ENCODE assay signal across 14 cellular contexts in the genomic region with DNA sequence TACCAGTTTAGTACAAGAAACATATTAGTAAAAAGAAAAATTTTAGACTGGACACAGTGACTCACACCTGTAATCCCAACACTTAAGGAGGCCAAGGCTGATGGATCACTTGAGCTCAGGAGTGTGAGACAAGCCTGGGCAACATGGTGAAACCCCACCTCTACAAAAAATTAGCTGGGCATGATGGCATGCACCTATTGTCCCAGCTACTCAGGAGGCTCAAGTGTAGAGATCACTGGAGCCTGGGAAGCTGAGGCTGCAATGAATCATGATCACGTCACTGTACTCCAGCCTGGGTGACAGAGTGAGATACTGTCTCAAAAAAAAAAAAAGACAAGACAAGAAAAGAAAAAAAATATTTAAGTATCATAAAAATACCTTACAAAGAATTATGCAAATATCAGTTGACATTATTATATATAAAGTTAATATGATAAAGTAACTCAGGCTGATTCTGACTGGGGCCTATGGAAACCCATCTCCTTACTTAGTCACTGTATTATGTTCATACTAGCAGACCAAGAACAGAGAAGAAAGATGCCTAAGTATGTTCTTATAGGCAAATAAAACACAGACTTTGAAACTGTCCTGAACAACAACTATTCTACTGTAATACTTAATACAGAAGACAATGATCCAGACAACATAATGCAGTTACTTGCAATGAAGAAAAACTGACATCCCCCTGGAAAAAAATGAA. TPM values are rescaled to one million over a fixed set of nuclear protein-coding genes. Genes with fewer than 3 reads are reported as not detected.
DNase-seq lines count a peak whose midpoint lies in the region; ATAC-seq and FAIRE-seq lines count a peak whose summit lies in the region.
"Had no signal": no experiment of that assay in that cellular context is flagged by ENCODE, and none has a peak within 500 bp of the region (broad histone marks: within the 10 kb centered on the region; RNA-seq: fewer than 3 reads in every experiment).

No MANE protein-coding gene starts in this region.

- no peak for FAIRE-seq in frontal cortex (lab: Jason Lieb, UNC)
- FAIRE-seq: A204.1 had no signal

- DNase-seq in NCI-H1417 (lab: John Stamatoyannopoulos, UW): peak in 2 of 3 experiments; percentile 26 to 72
- DNase-seq in NCI-H1417 treated with DMSO at 0.1 percent for 48 hours (lab: John Stamatoyannopoulos, UW): no peak
- peak; percentile 43 for DNase-seq in RPMI7951 (ENCODE audit: low read depth)
- DNase-seq in stromal cell of bone marrow (ENCODE audit: low read depth): peak; percentile 21
- DNase-seq in NK-92 (lab: John Stamatoyannopoulos, UW; ENCODE audit: unreplicated experiment): no peak
- DNase-seq in frontal cortex (ENCODE audit: low spot score in 2 of 2): no peak
- DNase-seq: activated CD4-positive, alpha-beta T cell treated with anti-CD3 and anti-CD28 coated beads for 48 hours; cerebellar nuclear complex; NCI-H446; posterior cingulate gyrus; stimulated activated CD4-positive, alpha-beta T cell treated with anti-CD3 and anti-CD28 coated beads, Interleukin-2, amount 100 ng/mL, for 48 hours had no signal

- ATAC-seq in esophagus mucosa (peak; percentile 99), GM19023 (IDR thresholded peaks at IDR 0.05; ENCODE audit: unreplicated experiment) (no peak)

RNA-seq across cellular contexts. Expression of a gene that starts 27.3 kb away (rescaled TPM):
- total RNA-seq in RPMI7951 (2014; rRNA removed; shearing (Covaris generic)): 30.4 and 30.5 TPM in 2 replicates
- 10.1 TPM for total RNA-seq in esophagus mucosa
- 51.4 TPM for total RNA-seq in frontal cortex

Comparison
In these comparisons a context has a peak if more than half of its experiments do, and no peak if none do; other contexts are left out.
1. DNase-seq: peak in NCI-H1417 (2 of 3), RPMI7951 (single experiment) and stromal cell of bone marrow (single experiment); none in NCI-H1417 treated with DMSO at 0.1 percent for 48 hours (single experiment), NK-92 (single experiment) and frontal cortex (0 of 2).